ENCODE assay signal across 1 cellular context in the genomic region with DNA sequence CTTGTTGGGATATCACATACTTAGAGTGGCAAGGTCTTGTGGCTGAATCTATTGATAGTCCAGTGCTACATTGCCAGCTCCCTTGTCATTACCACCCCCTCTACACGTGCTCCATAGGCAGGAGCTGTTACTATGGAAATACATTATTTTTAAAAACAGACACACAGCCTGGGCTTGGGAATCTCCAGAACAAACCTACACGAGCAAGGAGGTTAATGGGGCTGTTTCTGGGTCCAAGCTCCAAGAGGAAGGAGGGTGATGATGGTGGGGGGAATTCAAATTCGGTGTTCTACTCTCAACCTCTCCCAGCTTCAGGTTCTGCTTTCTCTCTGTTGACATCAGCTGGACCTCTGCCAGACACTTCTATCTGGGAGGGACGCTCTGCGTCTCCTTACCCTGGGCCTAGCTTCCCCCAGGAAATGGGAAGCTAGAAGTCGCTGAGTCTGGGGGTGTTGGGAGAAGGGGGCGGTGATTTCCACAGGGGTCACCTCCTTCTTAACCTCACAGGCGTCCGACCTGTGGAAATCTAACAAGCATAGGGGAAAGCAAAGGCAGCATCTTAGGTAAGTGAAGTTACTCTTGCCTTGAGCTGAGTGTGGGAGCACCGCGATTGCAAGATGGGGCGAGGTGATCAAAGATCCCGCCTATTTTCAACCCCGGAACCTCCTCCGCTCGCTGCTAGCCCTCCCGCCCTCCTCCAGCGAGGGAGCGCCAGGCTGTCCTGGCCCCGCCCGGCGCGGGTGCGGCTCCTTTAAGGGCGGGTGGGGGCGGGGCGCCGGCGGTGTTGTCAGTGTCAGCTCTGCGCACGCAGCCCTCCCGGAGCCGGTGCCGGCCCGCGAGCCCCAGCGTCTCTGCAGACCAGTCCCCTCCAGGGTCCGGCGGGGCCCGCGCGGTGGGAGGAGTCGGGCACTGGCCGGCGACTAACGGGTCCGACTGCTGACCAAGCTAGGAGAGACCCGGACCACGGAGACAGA.
TF ChIP-seq lines count a peak whose summit lies in the region.

Gene C2CD2L (plus strand): TSS at position 781 of the 974 bp plus-strand sequence. CDS start 398 bp downstream, outside the sequence.

TF ChIP-seq in HEK293, 187 proteins besides CTCF, POLR2A, EP300 and RAD21 (continued from another document and continues in another):
- TF ChIP-seq ZNF791 (tag by site-specific recombination; IDR thresholded peaks at IDR 0.05) (no peak), ZNF677 (tag by site-specific recombination; IDR thresholded peaks at IDR 0.05) (no peak), ZNF16 (tag by site-specific recombination; IDR thresholded peaks at IDR 0.05; ENCODE audit: low read depth) (no peak), ZNF561 (tag by site-specific recombination; IDR thresholded peaks at IDR 0.05; ENCODE audit: borderline replicate concordance) (no peak), GLI4 (tag by site-specific recombination; IDR thresholded peaks at IDR 0.05) (no peak), ZNF624 (tag by site-specific recombination; IDR thresholded peaks at IDR 0.05) (no peak), ZNF302 (tag by site-specific recombination; IDR thresholded peaks at IDR 0.05; ENCODE audit: low read depth) (no peak), ZNF501 (tag by site-specific recombination; IDR thresholded peaks at IDR 0.05) (no peak), EGR2 (tag by site-specific recombination; IDR thresholded peaks at IDR 0.05; ENCODE audit: low read depth) (peak; percentile 67), AEBP2 (tag by site-specific recombination; IDR thresholded peaks at IDR 0.05; ENCODE audit: borderline replicate concordance) (no peak), ZFP3 (tag by site-specific recombination; IDR thresholded peaks at IDR 0.05; ENCODE audit: low read depth) (no peak), ZNF529 (tag by site-specific recombination; IDR thresholded peaks at IDR 0.05; ENCODE audit: insufficient replicate concordance) (no peak), ZXDB (tag by site-specific recombination; IDR thresholded peaks at IDR 0.05) (no peak), SP2 (tag by site-specific recombination; IDR thresholded peaks at IDR 0.05) (peak; percentile 89), GLI2 (tag by site-specific recombination; IDR thresholded peaks at IDR 0.05; ENCODE audit: borderline replicate concordance, low read depth) (no peak), ZBTB20 (tag by site-specific recombination; IDR thresholded peaks at IDR 0.05) (peak; percentile 71), ZNF658 (tag by site-specific recombination; IDR thresholded peaks at IDR 0.05) (no peak), ZNF654 (tag by site-specific recombination; IDR thresholded peaks at IDR 0.05; ENCODE audit: low read depth) (no peak), ZNF223 (tag by site-specific recombination; IDR thresholded peaks at IDR 0.05) (no peak), ZBTB44 (tag by site-specific recombination; IDR thresholded peaks at IDR 0.05) (no peak), ZNF76 (tag by site-specific recombination; IDR thresholded peaks at IDR 0.05; ENCODE audit: borderline replicate concordance, low read depth) (no peak), ZNF449 (tag by site-specific recombination; IDR thresholded peaks at IDR 0.05) (no peak), ZNF404 (tag by site-specific recombination; IDR thresholded peaks at IDR 0.05) (no peak), ZNF510 (tag by site-specific recombination; IDR thresholded peaks at IDR 0.05; ENCODE audit: insufficient replicate concordance) (no peak), ZBTB10 (tag by site-specific recombination; IDR thresholded peaks at IDR 0.05) (peak; percentile 50; the same call in 1 of the 2 replicates), ZNF530 (tag by site-specific recombination; IDR thresholded peaks at IDR 0.05; ENCODE audit: low read depth) (no peak), ZBTB6 (tag by site-specific recombination; IDR thresholded peaks at IDR 0.05) (no peak), ZNF248 (tag by site-specific recombination; IDR thresholded peaks at IDR 0.05) (no peak), ZNF391 (tag by site-specific recombination; IDR thresholded peaks at IDR 0.05; ENCODE audit: borderline replicate concordance, low read depth) (no peak), ZNF175 (tag by site-specific recombination; IDR thresholded peaks at IDR 0.05) (no peak)
- TF ChIP-seq, protein P1, sequence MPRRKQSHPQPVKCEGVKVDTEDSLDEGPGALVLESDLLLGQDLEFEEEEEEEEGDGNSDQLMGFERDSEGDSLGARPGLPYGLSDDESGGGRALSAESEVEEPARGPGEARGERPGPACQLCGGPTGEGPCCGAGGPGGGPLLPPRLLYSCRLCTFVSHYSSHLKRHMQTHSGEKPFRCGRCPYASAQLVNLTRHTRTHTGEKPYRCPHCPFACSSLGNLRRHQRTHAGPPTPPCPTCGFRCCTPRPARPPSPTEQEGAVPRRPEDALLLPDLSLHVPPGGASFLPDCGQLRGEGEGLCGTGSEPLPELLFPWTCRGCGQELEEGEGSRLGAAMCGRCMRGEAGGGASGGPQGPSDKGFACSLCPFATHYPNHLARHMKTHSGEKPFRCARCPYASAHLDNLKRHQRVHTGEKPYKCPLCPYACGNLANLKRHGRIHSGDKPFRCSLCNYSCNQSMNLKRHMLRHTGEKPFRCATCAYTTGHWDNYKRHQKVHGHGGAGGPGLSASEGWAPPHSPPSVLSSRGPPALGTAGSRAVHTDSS (tag by site-specific recombination; IDR thresholded peaks at IDR 0.05) = peak; percentile 52
- TF ChIP-seq, protein P2, sequence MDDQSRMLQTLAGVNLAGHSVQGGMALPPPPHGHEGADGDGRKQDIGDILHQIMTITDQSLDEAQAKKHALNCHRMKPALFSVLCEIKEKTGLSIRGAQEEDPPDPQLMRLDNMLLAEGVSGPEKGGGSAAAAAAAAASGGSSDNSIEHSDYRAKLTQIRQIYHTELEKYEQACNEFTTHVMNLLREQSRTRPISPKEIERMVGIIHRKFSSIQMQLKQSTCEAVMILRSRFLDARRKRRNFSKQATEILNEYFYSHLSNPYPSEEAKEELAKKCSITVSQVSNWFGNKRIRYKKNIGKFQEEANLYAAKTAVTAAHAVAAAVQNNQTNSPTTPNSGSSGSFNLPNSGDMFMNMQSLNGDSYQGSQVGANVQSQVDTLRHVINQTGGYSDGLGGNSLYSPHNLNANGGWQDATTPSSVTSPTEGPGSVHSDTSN (CRISPR knock-in tag; IDR thresholded peaks at IDR 0.05) = no peak
- TF ChIP-seq, protein P3, sequence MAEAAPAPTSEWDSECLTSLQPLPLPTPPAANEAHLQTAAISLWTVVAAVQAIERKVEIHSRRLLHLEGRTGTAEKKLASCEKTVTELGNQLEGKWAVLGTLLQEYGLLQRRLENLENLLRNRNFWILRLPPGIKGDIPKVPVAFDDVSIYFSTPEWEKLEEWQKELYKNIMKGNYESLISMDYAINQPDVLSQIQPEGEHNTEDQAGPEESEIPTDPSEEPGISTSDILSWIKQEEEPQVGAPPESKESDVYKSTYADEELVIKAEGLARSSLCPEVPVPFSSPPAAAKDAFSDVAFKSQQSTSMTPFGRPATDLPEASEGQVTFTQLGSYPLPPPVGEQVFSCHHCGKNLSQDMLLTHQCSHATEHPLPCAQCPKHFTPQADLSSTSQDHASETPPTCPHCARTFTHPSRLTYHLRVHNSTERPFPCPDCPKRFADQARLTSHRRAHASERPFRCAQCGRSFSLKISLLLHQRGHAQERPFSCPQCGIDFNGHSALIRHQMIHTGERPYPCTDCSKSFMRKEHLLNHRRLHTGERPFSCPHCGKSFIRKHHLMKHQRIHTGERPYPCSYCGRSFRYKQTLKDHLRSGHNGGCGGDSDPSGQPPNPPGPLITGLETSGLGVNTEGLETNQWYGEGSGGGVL (tag by site-specific recombination; IDR thresholded peaks at IDR 0.05) = peak; percentile 88
- TF ChIP-seq, protein P4, sequence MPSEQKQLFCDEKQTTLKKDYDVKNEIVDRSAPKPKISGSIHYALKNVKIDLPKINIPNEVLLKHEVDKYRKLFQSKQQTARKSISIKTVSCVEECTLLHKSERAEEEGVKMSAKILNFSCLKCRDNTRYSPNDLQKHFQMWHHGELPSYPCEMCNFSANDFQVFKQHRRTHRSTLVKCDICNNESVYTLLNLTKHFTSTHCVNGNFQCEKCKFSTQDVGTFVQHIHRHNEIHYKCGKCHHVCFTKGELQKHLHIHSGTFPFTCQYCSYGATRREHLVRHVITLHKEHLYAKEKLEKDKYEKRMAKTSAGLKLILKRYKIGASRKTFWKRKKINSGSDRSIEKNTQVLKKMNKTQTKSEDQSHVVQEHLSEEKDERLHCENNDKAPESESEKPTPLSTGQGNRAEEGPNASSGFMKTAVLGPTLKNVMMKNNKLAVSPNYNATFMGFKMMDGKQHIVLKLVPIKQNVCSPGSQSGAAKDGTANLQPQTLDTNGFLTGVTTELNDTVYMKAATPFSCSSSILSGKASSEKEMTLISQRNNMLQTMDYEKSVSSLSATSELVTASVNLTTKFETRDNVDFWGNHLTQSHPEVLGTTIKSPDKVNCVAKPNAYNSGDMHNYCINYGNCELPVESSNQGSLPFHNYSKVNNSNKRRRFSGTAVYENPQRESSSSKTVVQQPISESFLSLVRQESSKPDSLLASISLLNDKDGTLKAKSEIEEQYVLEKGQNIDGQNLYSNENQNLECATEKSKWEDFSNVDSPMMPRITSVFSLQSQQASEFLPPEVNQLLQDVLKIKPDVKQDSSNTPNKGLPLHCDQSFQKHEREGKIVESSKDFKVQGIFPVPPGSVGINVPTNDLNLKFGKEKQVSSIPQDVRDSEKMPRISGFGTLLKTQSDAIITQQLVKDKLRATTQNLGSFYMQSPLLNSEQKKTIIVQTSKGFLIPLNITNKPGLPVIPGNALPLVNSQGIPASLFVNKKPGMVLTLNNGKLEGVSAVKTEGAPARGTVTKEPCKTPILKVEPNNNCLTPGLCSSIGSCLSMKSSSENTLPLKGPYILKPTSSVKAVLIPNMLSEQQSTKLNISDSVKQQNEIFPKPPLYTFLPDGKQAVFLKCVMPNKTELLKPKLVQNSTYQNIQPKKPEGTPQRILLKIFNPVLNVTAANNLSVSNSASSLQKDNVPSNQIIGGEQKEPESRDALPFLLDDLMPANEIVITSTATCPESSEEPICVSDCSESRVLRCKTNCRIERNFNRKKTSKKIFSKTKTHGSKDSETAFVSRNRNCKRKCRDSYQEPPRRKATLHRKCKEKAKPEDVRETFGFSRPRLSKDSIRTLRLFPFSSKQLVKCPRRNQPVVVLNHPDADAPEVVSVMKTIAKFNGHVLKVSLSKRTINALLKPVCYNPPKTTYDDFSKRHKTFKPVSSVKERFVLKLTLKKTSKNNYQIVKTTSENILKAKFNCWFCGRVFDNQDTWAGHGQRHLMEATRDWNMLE (tag by site-specific recombination; conservative IDR thresholded peaks at IDR 0.05; ENCODE audit: low read depth) = no peak
